Comparison of ENCODE assay signal across 25 cellular contexts in genomic region chr2:66173635-66174034, GRCh38.
"Had no signal": no experiment of that assay in that cellular context is flagged by ENCODE, and none has a peak within 500 bp of the region (broad histone marks: within the 10 kb centered on the region; RNA-seq: fewer than 3 reads in every experiment).

No MANE protein-coding gene starts in this region.

- ATAC-seq: activated T-helper 17 cell treated with anti-CD3 and anti-CD28 coated beads, Interleukin-2, amount 50 U/mL, for 72 hours; K562; Panc1; T-helper 17 cell had no signal

- H3K4me1 ChIP-seq: adrenal gland, SJCRH30 had no signal

- H3K27me3 ChIP-seq: adrenal gland, SJCRH30 had no signal

- H3K9me3 ChIP-seq: SJCRH30 had no signal

- H3K4me3 ChIP-seq: adrenal gland, K562, SJCRH30 had no signal

- H3K36me3 ChIP-seq: adrenal gland, SJCRH30 had no signal

- DNase-seq: activated CD4-positive, alpha-beta memory T cell treated with anti-CD3 and anti-CD28 coated beads for 36 hours; activated CD4-positive, alpha-beta T cell treated with anti-CD3 and anti-CD28 coated beads, Interleukin-2, amount 10 ng/mL, durations not matched to agents 7 days and 5 days; activated CD4-positive, CD25-positive, alpha-beta regulatory T cell; activated CD8-positive, alpha-beta memory T cell treated with anti-CD3 and anti-CD28 coated beads for 24 hours; activated gamma-delta T cell; activated naive CD4-positive, alpha-beta T cell treated with anti-CD3 and anti-CD28 coated beads, Interleukin-2, amount 10 ng/mL, durations not matched to agents 7 days and 5 days; activated naive CD8-positive, alpha-beta T cell treated with anti-CD3 and anti-CD28 coated beads, Interleukin-2, amount 10 ng/mL, durations not matched to agents 7 days and 5 days; activated T-cell treated with anti-CD3 and anti-CD28 coated beads, Interleukin-2, amount 50 U/mL, for 48 hours; adrenal gland; anterior cingulate cortex; NCI-H1048; NCI-H146; NCI-H2029; NCI-H2107; NCI-H345; NCI-H510A; NCI-H748 treated with DMSO at 0.1 percent for 48 hours; Right ventricle myocardium superior; SJCRH30; T-helper 17 cell; T1000 had no signal

- H3K27ac ChIP-seq: adrenal gland, RWPE1, SJCRH30 had no signal
